Comparison of ENCODE assay signal across 10 cellular contexts in genomic region chr9:109329274-109330258, GRCh38. TPM values are rescaled to one million over a fixed set of nuclear protein-coding genes. Genes with fewer than 3 reads are reported as not detected.
A peak's percentile ranks its signal among the peaks of the same experiment; 100 is the strongest.
DNase-seq lines count a peak whose midpoint lies in the region; ATAC-seq, FAIRE-seq and TF ChIP-seq lines count a peak whose summit lies in the region.
"Had no signal": no experiment of that assay in that cellular context is flagged by ENCODE, and none has a peak within 500 bp of the region (broad histone marks: within the 10 kb centered on the region; RNA-seq: fewer than 3 reads in every experiment).

No MANE protein-coding gene starts in this region.

- ATAC-seq in heart right ventricle = peak; percentile 29 to 77 (median 70)
- ATAC-seq in gastrocnemius medialis = peak; percentile 33 to 39
- ATAC-seq in HG02642 (IDR thresholded peaks at IDR 0.05; ENCODE audit: poor library complexity, unreplicated experiment) = no peak

- TF ChIP-seq POLR2A in gastrocnemius medialis (IDR thresholded peaks at IDR 0.05) (no peak), GM12892 (IDR thresholded peaks at IDR 0.05; ENCODE audit: low read depth, low read length) (no peak)

- peaks cover 27% of the 10 kb centered on the region for H3K4me1 ChIP-seq in SJSA1 (replicated peaks)
- peaks cover 0 to 27% (median 14%) of the 10 kb centered on the region in 9 donors for H3K4me1 ChIP-seq in heart right ventricle
- no peaks in the 10 kb centered on the region for H3K4me1 ChIP-seq in gastrocnemius medialis

- no peak for FAIRE-seq in GM12892 (lab: Jason Lieb, UNC)
- FAIRE-seq: endothelial cell of umbilical vein had no signal

- H3K4me3 ChIP-seq in SJSA1 (no peak overlapping the region), heart right ventricle (no peak overlapping the region), gastrocnemius medialis (no peak overlapping the region)

- H3K36me3 ChIP-seq in SJSA1 (no peaks in the 10 kb centered on the region), heart right ventricle (no peaks in the 10 kb centered on the region), gastrocnemius medialis (no peaks in the 10 kb centered on the region)

- intact Hi-C loops in heart right ventricle (cut with DNase I) (loop anchor here in 2 of 10 donors (10.0 kb wide), 2 partner anchors 145 to 445 kb away; no protein-coding TSS in a partner anchor), gastrocnemius medialis (cut with DNase I; ENCODE audit: low total_unique reads) (no loop called here)

- peak overlapping the region; percentile 51 for H3K27ac ChIP-seq in SJSA1
- H3K27ac ChIP-seq in heart right ventricle = peak overlapping the region in 1 of 10 donors; percentile 43
- no peak overlapping the region for H3K27ac ChIP-seq in gastrocnemius medialis

- H3K9me3 ChIP-seq in SJSA1 (replicated peaks) (no peaks in the 10 kb centered on the region), heart right ventricle (no peaks in the 10 kb centered on the region), gastrocnemius medialis (no peaks in the 10 kb centered on the region)

- in situ Hi-C loops in gastrocnemius medialis (cut with MboI; ENCODE audit: low sequenced_read_pairs in 4 of 4) = loop anchor here in 1 of 4 donors (10.0 kb wide), 1 partner anchor 85 kb away; no protein-coding TSS in a partner anchor

- TF ChIP-seq CTCF in heart right ventricle (IDR thresholded peaks at IDR 0.05) = no peak
- no peak for TF ChIP-seq CTCF in gastrocnemius medialis (IDR thresholded peaks at IDR 0.05 in 4 of 5, conservative IDR thresholded peaks at IDR 0.05 in 1 of 5)

- WGBS in heart right ventricle, 2 donors = 35 to 39% methylated on average over 21 of the region's 21 CpGs

- H3K27me3 ChIP-seq in SJSA1 (replicated peaks) = no peaks in the 10 kb centered on the region
- peaks cover 0 to 7% (median 0%) of the 10 kb centered on the region in 7 donors for H3K27me3 ChIP-seq in heart right ventricle
- H3K27me3 ChIP-seq in gastrocnemius medialis = no peaks in the 10 kb centered on the region

- peak; percentile 77 for DNase-seq in H4 (ENCODE audit: low spot score)
- peak; percentile 52 to 64 for DNase-seq in SJSA1 (ENCODE audit: low read depth in 1 of 2, low spot score in 2 of 2)
- DNase-seq in heart right ventricle = peak; percentile 33 to 45
- peak in 1 of 2 donors; percentile 30 for DNase-seq in gastrocnemius medialis
- DNase-seq in activated T-cell treated with anti-CD3 and anti-CD28 coated beads, Interleukin-2, amount 50 U/mL, for 1 hour = no peak
- no peak for DNase-seq in stimulated activated CD4-positive, alpha-beta T cell treated with anti-CD3 and anti-CD28 coated beads, Interleukin-15, amount 100 ng/mL, for 24 hours
- no peak for DNase-seq in GM12892 (ENCODE audit: insufficient read length)
- DNase-seq: activated CD4-positive, alpha-beta T cell treated with anti-CD3 and anti-CD28 coated beads for 1 hour had no signal

RNA-seq across cellular contexts. Expression of gene EPB41L4B, which starts 8.7 kb away (rescaled TPM):
- 1.4 and 3.5 TPM in 2 replicates for total RNA-seq in H4 (2014; rRNA removed; shearing (Covaris generic))
- 1.8 and 4.1 TPM in 2 replicates for total RNA-seq in SJSA1 (2014; rRNA removed; shearing (Covaris generic))
- total RNA-seq in heart right ventricle (10 to 100 TPM in 2 of 10 donors, 1 to 10 TPM in 8; 2.4 to 15.2 (median 4.7) TPM), gastrocnemius medialis (1 to 10 TPM; 3.8 to 6.9 (median 6.1) TPM)
- polyA plus RNA-seq in heart right ventricle = 1 to 10 TPM in 1 of 2 donors, under 1 TPM in 1; 0.20 to 3.4 TPM
- 1.9 TPM for polyA plus RNA-seq in GM12892 (2012; ENCODE audit: missing spikeins)

Comparison
In these comparisons a context has a peak if more than half of its experiments do, and no peak if none do; other contexts are left out.
1. DNase-seq: peak in H4 (single experiment), SJSA1 (2 of 2) and heart right ventricle (2 of 2); none in activated T-cell treated with anti-CD3 and anti-CD28 coated beads, Interleukin-2, amount 50 U/mL, for 1 hour (single experiment), stimulated activated CD4-positive, alpha-beta T cell treated with anti-CD3 and anti-CD28 coated beads, Interleukin-15, amount 100 ng/mL, for 24 hours (single experiment) and GM12892 (single experiment).